ENCODE assay signal across 12 cellular contexts in the genomic region with DNA sequence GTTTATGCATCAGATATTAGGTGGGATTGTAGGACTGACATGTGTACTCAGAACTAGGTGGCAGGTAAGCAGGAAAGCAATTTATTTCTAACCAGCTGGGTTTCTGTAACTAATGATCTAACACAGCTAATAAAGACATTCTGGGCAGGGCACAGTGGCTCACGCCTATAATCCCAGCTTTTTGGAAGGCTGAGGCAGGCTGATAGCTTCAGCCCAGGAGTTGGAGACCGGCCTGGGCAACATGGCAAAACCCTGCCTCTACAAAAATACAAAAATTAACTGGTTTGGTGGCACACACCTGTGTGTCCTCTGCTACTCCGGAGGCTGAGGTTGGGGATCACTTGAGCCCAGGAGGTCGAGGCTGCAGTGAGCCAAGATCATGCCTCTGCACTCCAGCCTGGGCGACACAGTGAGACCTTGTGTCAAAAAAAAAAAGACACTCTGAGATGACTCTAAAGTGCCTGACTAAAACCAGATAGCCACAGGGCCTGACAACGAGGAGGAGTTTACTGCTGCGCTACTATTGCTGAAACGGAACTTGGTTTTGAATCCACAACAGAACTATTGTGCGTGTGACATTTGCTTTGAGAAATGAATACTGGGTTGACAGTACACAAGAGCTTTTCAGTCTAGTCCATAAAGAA. TPM values are rescaled to one million over a fixed set of nuclear protein-coding genes. Genes with fewer than 3 reads are reported as not detected.
A peak's percentile ranks its signal among the peaks of the same experiment; 100 is the strongest.
DNase-seq lines count a peak whose midpoint lies in the region; ATAC-seq, FAIRE-seq and TF ChIP-seq lines count a peak whose summit lies in the region.
"Had no signal": no experiment of that assay in that cellular context is flagged by ENCODE, and none has a peak within 500 bp of the region (broad histone marks: within the 10 kb centered on the region; RNA-seq: fewer than 3 reads in every experiment).

No MANE protein-coding gene starts in this region.

- peaks cover 70% of the 10 kb centered on the region for H3K4me1 Mint-ChIP-seq in activated naive CD8-positive, alpha-beta T cell treated with anti-CD3 and anti-CD28 coated beads for 36 hours
- H3K4me1 Mint-ChIP-seq in naive thymus-derived CD8-positive, alpha-beta T cell: peaks cover 41 to 78% (median 73%) of the 10 kb centered on the region in 4 donors

- no peak for TF ChIP-seq CTCF in D721Med (IDR thresholded peaks at IDR 0.05; ENCODE audit: insufficient read depth, missing control alignments)

- ATAC-seq in naive thymus-derived CD8-positive, alpha-beta T cell: peak; percentile 79 to 83
- no peak for ATAC-seq in GM18858 (IDR thresholded peaks at IDR 0.05; ENCODE audit: unreplicated experiment)
- no peak for ATAC-seq in HG02852 (IDR thresholded peaks at IDR 0.05; ENCODE audit: unreplicated experiment)
- ATAC-seq: body of pancreas had no signal

- peak overlapping the region; percentile 27 for H3K4me3 Mint-ChIP-seq in activated naive CD8-positive, alpha-beta T cell treated with anti-CD3 and anti-CD28 coated beads for 36 hours
- H3K4me3 Mint-ChIP-seq in naive thymus-derived CD8-positive, alpha-beta T cell: peak overlapping the region in 9 of 10 donors; percentile 25 to 70 (median 57)
- H3K4me3 Mint-ChIP-seq: B cell had no signal

- H3K27me3 Mint-ChIP-seq in activated naive CD8-positive, alpha-beta T cell treated with anti-CD3 and anti-CD28 coated beads for 36 hours: no peaks in the 10 kb centered on the region
- H3K27me3 Mint-ChIP-seq in naive thymus-derived CD8-positive, alpha-beta T cell: no peaks in the 10 kb centered on the region
- H3K27me3 Mint-ChIP-seq: B cell had no signal

- POLR2A ChIA-PET in naive thymus-derived CD8-positive, alpha-beta T cell (lab: Charles Lee): interaction anchor here (0.6 to 1.5 kb wide), 3 partner anchors 29 to 46 kb away, joined by 3 to 4 read pairs (median 3); partner anchors contain the start of gene CEP85L

- H3K36me3 Mint-ChIP-seq in activated naive CD8-positive, alpha-beta T cell treated with anti-CD3 and anti-CD28 coated beads for 36 hours: peaks cover 44% of the 10 kb centered on the region
- H3K36me3 Mint-ChIP-seq in naive thymus-derived CD8-positive, alpha-beta T cell: peaks cover 0 to 17% (median 6%) of the 10 kb centered on the region in 3 donors

- peak overlapping the region; percentile 85 for H3K27ac Mint-ChIP-seq in activated naive CD8-positive, alpha-beta T cell treated with anti-CD3 and anti-CD28 coated beads for 36 hours
- peak overlapping the region; percentile 57 to 90 (median 79) for H3K27ac Mint-ChIP-seq in naive thymus-derived CD8-positive, alpha-beta T cell
- H3K27ac Mint-ChIP-seq: B cell had no signal

- no peaks in the 10 kb centered on the region for H3K9me3 Mint-ChIP-seq in activated naive CD8-positive, alpha-beta T cell treated with anti-CD3 and anti-CD28 coated beads for 36 hours
- peaks cover 0 to 12% (median 0%) of the 10 kb centered on the region in 9 donors for H3K9me3 Mint-ChIP-seq in naive thymus-derived CD8-positive, alpha-beta T cell

- peak; percentile 25 for DNase-seq in stimulated activated CD4-positive, alpha-beta T cell treated with anti-CD3 and anti-CD28 coated beads, Interleukin-4, amount 100 ng/mL, for 24 hours
- no peak for DNase-seq in stimulated activated CD4-positive, alpha-beta T cell treated with anti-CD3 and anti-CD28 coated beads, Interleukin-12 subunit alpha, Interleukin-12 subunit beta, amount 100 ng/mL, for 4 hours
- peak; percentile 28 for DNase-seq in activated naive CD8-positive, alpha-beta T cell treated with anti-CD3 and anti-CD28 coated beads for 36 hours
- peak in 3 of 10 donors; percentile 19 to 57 (median 29) for DNase-seq in naive thymus-derived CD8-positive, alpha-beta T cell
- DNase-seq in OCI-M2 (lab: John Stamatoyannopoulos, UW; ENCODE audit: unreplicated experiment) (no peak), D721Med (ENCODE audit: insufficient read length, low spot score) (no peak)
- DNase-seq: body of pancreas, H7, occipital lobe had no signal

- no peak for FAIRE-seq in D721Med (lab: Jason Lieb, UNC)

RNA-seq across cellular contexts. Expression of gene CEP85L, which starts 29.2 kb away (rescaled TPM):
- 10 to 100 TPM; 34.7 to 41.9 TPM for total RNA-seq in activated naive CD8-positive, alpha-beta T cell treated with anti-CD3 and anti-CD28 coated beads for 36 hours
- total RNA-seq in naive thymus-derived CD8-positive, alpha-beta T cell: 10 to 100 TPM; 70.9 to 73.6 TPM
- 10 to 100 TPM; 31.1 to 50.0 (median 47.5) TPM for polyA plus RNA-seq in naive thymus-derived CD8-positive, alpha-beta T cell

Comparison
In these comparisons a context has a peak if more than half of its experiments do, and no peak if none do; other contexts are left out.
1. DNase-seq: peak in stimulated activated CD4-positive, alpha-beta T cell treated with anti-CD3 and anti-CD28 coated beads, Interleukin-4, amount 100 ng/mL, for 24 hours (single experiment) and activated naive CD8-positive, alpha-beta T cell treated with anti-CD3 and anti-CD28 coated beads for 36 hours (single experiment); none in stimulated activated CD4-positive, alpha-beta T cell treated with anti-CD3 and anti-CD28 coated beads, Interleukin-12 subunit alpha, Interleukin-12 subunit beta, amount 100 ng/mL, for 4 hours (single experiment), OCI-M2 (single experiment) and D721Med (single experiment).
2. ATAC-seq: peak in naive thymus-derived CD8-positive, alpha-beta T cell (2 of 2); none in GM18858 (single experiment) and HG02852 (single experiment).